Comparison of ENCODE assay signal across 17 cellular contexts in genomic region chr18:31687529-31687928, GRCh38. TPM values are rescaled to one million over a fixed set of nuclear protein-coding genes. Genes with fewer than 3 reads are reported as not detected.
A peak's percentile ranks its signal among the peaks of the same experiment; 100 is the strongest.
DNase-seq lines count a peak whose midpoint lies in the region; ATAC-seq and TF ChIP-seq lines count a peak whose summit lies in the region.
"Had no signal": no experiment of that assay in that cellular context is flagged by ENCODE, and none has a peak within 500 bp of the region (broad histone marks: within the 10 kb centered on the region; RNA-seq: fewer than 3 reads in every experiment).

No MANE protein-coding gene starts in this region.

- H3K4me3 Mint-ChIP-seq in CD14-positive monocyte (no peak overlapping the region), nephron progenitor cell (no peak overlapping the region)
- H3K4me3 Mint-ChIP-seq: activated B cell treated with CpG ODN at 0.5 μM for 24 hours; naive thymus-derived CD8-positive, alpha-beta T cell; stimulated activated effector memory CD8-positive, alpha-beta T cell treated with anti-CD3 and anti-CD28 coated beads, Interleukin-12 subunit alpha, Interleukin-12 subunit beta, amount 100 ng/mL, for 72 hours had no signal

- in situ Hi-C loops in mammary epithelial cell (cut with MboI; ENCODE audit: low sequenced_read_pairs in 2 of 2): no loop called here

- TF ChIP-seq CTCF in CD14-positive monocyte (IDR thresholded peaks at IDR 0.05) (peak; percentile 14), mammary epithelial cell (conservative IDR thresholded peaks at IDR 0.05 in 1 of 2, IDR thresholded peaks at IDR 0.05 in 1 of 2; ENCODE audit: extremely low read depth in 1 of 2, insufficient read depth in 1 of 2, low read depth in 1 of 2, low read length in 2 of 2) (peak; percentile 14), nephron progenitor cell (IDR thresholded peaks at IDR 0.05) (peak; percentile 7)

- CTCF ChIA-PET in mammary epithelial cell (lab: Charles Lee; ENCODE audit: low non-redundant PET): no interaction called here

- H3K4me3 ChIP-seq in mammary epithelial cell (replicated peaks in 1 of 3; ENCODE audit: insufficient read depth in 1 of 3, low read depth in 2 of 3, low read length in 3 of 3): no peak overlapping the region
- H3K4me3 ChIP-seq: HAP-1 had no signal

- H3K4me1 Mint-ChIP-seq in CD14-positive monocyte (peaks cover 21% of the 10 kb centered on the region), nephron progenitor cell (peaks cover 27% of the 10 kb centered on the region)

- H3K4me1 ChIP-seq in mammary epithelial cell (ENCODE audit: insufficient read depth, low read length): peaks cover 18% of the 10 kb centered on the region

- H3K27me3 Mint-ChIP-seq in CD14-positive monocyte (ENCODE audit: low read depth in 3 of 3): peaks cover 2 to 8% (median 3%) of the 10 kb centered on the region in 3 donors
- no peaks in the 10 kb centered on the region for H3K27me3 Mint-ChIP-seq in nephron progenitor cell (ENCODE audit: low read depth, poor library complexity)

- dilution Hi-C loops in mammary epithelial cell (cut with HindIII; ENCODE audit: low sequenced_read_pairs): no loop called here

- H3K27me3 ChIP-seq in mammary epithelial cell (ENCODE audit: insufficient read depth, low read length): no peaks in the 10 kb centered on the region

- H3K27ac Mint-ChIP-seq in CD14-positive monocyte (no peak overlapping the region), nephron progenitor cell (no peak overlapping the region)
- H3K27ac Mint-ChIP-seq: activated B cell treated with CpG ODN at 0.5 μM for 24 hours; stimulated activated effector memory CD8-positive, alpha-beta T cell treated with anti-CD3 and anti-CD28 coated beads, Interleukin-12 subunit alpha, Interleukin-12 subunit beta, amount 100 ng/mL, for 72 hours had no signal

- peaks cover 14% of the 10 kb centered on the region for H3K79me2 ChIP-seq in mammary epithelial cell (ENCODE audit: insufficient read depth, low read length)

- no peak overlapping the region for H3K27ac ChIP-seq in mammary epithelial cell (ENCODE audit: insufficient read depth, low read depth, low read length)

- 100% methylated on average over 1 of the region's 1 CpG for WGBS in mammary epithelial cell (ENCODE audit: low coverage, missing lambda C conversion rate)

- DNase-seq in CD14-positive monocyte (ENCODE audit: low spot score) (no peak), Kasumi-1 (lab: John Stamatoyannopoulos, UW) (peak; percentile 36 to 46), mammary epithelial cell (no peak), nephron progenitor cell (no peak), kidney glomerular epithelial cell (lab: John Stamatoyannopoulos, UW) (no peak), T1000 (lab: John Stamatoyannopoulos, UW) (no peak), left colon (no peak)
- DNase-seq: activated B cell treated with CpG ODN at 0.5 μM for 24 hours; activated effector memory CD4-positive, alpha-beta T cell treated with anti-CD3 and anti-CD28 coated beads, Interleukin-2, amount 50 U/mL, for 16 hours; anterior cingulate cortex; naive thymus-derived CD8-positive, alpha-beta T cell; NCI-H1436; NCI-H226; trophoblast cell had no signal

- H3K36me3 ChIP-seq in mammary epithelial cell (ENCODE audit: insufficient read depth, low read length): no peaks in the 10 kb centered on the region
- H3K36me3 ChIP-seq: HAP-1 had no signal

- no TSS peak for BruUV-seq in mammary epithelial cell (replicated peaks; lab: Mats Ljungman, UMichigan)

- H4K20me1 ChIP-seq in mammary epithelial cell (ENCODE audit: insufficient read depth, low read length): no peaks in the 10 kb centered on the region

- H3K4me2 ChIP-seq in mammary epithelial cell (ENCODE audit: insufficient read depth, low read depth, low read length): no peak overlapping the region

- H3K36me3 Mint-ChIP-seq in CD14-positive monocyte (peaks cover 0 to 2% of the 10 kb centered on the region in 2 donors), nephron progenitor cell (ENCODE audit: low read depth) (no peaks in the 10 kb centered on the region)
- H3K36me3 Mint-ChIP-seq: stimulated activated effector memory CD8-positive, alpha-beta T cell treated with anti-CD3 and anti-CD28 coated beads, Interleukin-12 subunit alpha, Interleukin-12 subunit beta, amount 100 ng/mL, for 72 hours had no signal

- no peaks in the 10 kb centered on the region for H3K9me3 ChIP-seq in mammary epithelial cell (replicated peaks; ENCODE audit: insufficient read depth, low read length)
- H3K9me3 ChIP-seq: HAP-1 had no signal

- H3K9ac ChIP-seq in mammary epithelial cell (ENCODE audit: insufficient read depth, low read length): no peak overlapping the region

- intact Hi-C loops in CD14-positive monocyte (cut with micrococcal nuclease) (no loop called here), mammary epithelial cell (cut with micrococcal nuclease) (no loop called here), left colon (cut with DNase I, micrococcal nuclease) (no loop called here)

- H2AFZ ChIP-seq in mammary epithelial cell (ENCODE audit: low read depth, low read length): no peak overlapping the region

- H3K9me3 Mint-ChIP-seq in CD14-positive monocyte: peaks cover 0 to 2% (median 0%) of the 10 kb centered on the region in 7 donors
- no peaks in the 10 kb centered on the region for H3K9me3 Mint-ChIP-seq in nephron progenitor cell
- H3K9me3 Mint-ChIP-seq: activated B cell treated with CpG ODN at 0.5 μM for 24 hours; naive thymus-derived CD8-positive, alpha-beta T cell; stimulated activated effector memory CD8-positive, alpha-beta T cell treated with anti-CD3 and anti-CD28 coated beads, Interleukin-12 subunit alpha, Interleukin-12 subunit beta, amount 100 ng/mL, for 72 hours had no signal

- ATAC-seq in GM19395 (IDR thresholded peaks at IDR 0.05; ENCODE audit: unreplicated experiment) (no peak), left colon (no peak)
- ATAC-seq: naive thymus-derived CD8-positive, alpha-beta T cell; stimulated activated effector memory CD8-positive, alpha-beta T cell treated with anti-CD3 and anti-CD28 coated beads, Interleukin-12 subunit alpha, Interleukin-12 subunit beta, amount 100 ng/mL, for 72 hours had no signal

RNA-seq across cellular contexts. Expression of gene B4GALT6, which starts 3.1 kb away (rescaled TPM):
- under 1 TPM; 0.09 to 0.12 TPM for polyA plus RNA-seq in CD14-positive monocyte
- 10 to 100 TPM in 1 of 2 donors, 1 to 10 TPM in 1; 7.2 to 17.1 TPM for total RNA-seq in mammary epithelial cell
- 6.1 TPM for polyA plus RNA-seq in mammary epithelial cell
- 31.4 TPM for polyA minus RNA-seq in mammary epithelial cell
- 1 to 10 TPM; 5.2 to 6.0 TPM for total RNA-seq in left colon

Comparison
In these comparisons a context has a peak if more than half of its experiments do, and no peak if none do; other contexts are left out.
1. DNase-seq: peak in Kasumi-1 (2 of 2); none in CD14-positive monocyte (single experiment), mammary epithelial cell (single experiment), nephron progenitor cell (single experiment), kidney glomerular epithelial cell (single experiment), T1000 (single experiment) and left colon (0 of 2).
2. Peak in every context shown above with its lines, with median percentiles within 50 percentile points of each other: CTCF ChIP-seq.